24 cellular contexts compared by ENCODE assay signal in genomic region chr5:21419383-21419782, GRCh38.
"Had no signal": no experiment of that assay in that cellular context is flagged by ENCODE, and none has a peak within 500 bp of the region (broad histone marks: within the 10 kb centered on the region; RNA-seq: fewer than 3 reads in every experiment).

No MANE protein-coding gene starts in this region.

- H3K9me3 Mint-ChIP-seq: activated CD4-positive, alpha-beta memory T cell treated with anti-CD3 and anti-CD28 coated beads, Interleukin-2, amount 10 ng/mL, durations not matched to agents 7 days and 5 days; activated CD4-positive, alpha-beta T cell treated with anti-CD3 and anti-CD28 coated beads, Interleukin-2, amount 10 ng/mL, durations not matched to agents 7 days and 5 days; activated naive CD4-positive, alpha-beta T cell treated with anti-CD3 and anti-CD28 coated beads, Interleukin-2, amount 50 U/mL, for 24 hours; activated T-cell treated with anti-CD3 and anti-CD28 coated beads, Interleukin-2, amount 50 U/mL, for 24 hours; activated T-helper 17 cell treated with anti-CD3 and anti-CD28 coated beads, Interleukin-2, amount 50 U/mL, for 72 hours; stimulated activated naive CD8-positive, alpha-beta T cell treated with anti-CD3 and anti-CD28 coated beads, Interleukin-15, Interleukin-2, amounts not matched to agents 100 ng/mL and 50 ng/mL, for 24 hours; WTC11 had no signal

- H3K4me3 ChIP-seq: left lung, lower lobe of right lung, right lobe of liver, thoracic aorta, uterus had no signal

- H3K27ac ChIP-seq: left lung, lower lobe of right lung, right lobe of liver, thoracic aorta, uterus had no signal

- H3K4me3 Mint-ChIP-seq: activated CD4-positive, alpha-beta memory T cell treated with anti-CD3 and anti-CD28 coated beads, Interleukin-2, amount 10 ng/mL, durations not matched to agents 7 days and 5 days; activated CD4-positive, alpha-beta T cell treated with anti-CD3 and anti-CD28 coated beads, Interleukin-2, amount 10 ng/mL, durations not matched to agents 7 days and 5 days; activated naive CD4-positive, alpha-beta T cell treated with anti-CD3 and anti-CD28 coated beads, Interleukin-2, amount 50 U/mL, for 24 hours; activated naive CD8-positive, alpha-beta T cell treated with anti-CD3 and anti-CD28 coated beads, Interleukin-2, amount 50 U/mL, for 24 hours; activated T-cell treated with anti-CD3 and anti-CD28 coated beads, Interleukin-2, amount 50 U/mL, for 24 hours; activated T-helper 17 cell treated with anti-CD3 and anti-CD28 coated beads, Interleukin-2, amount 50 U/mL, for 72 hours; natural killer cell; stimulated activated naive CD8-positive, alpha-beta T cell treated with anti-CD3 and anti-CD28 coated beads, Interleukin-15, Interleukin-2, amounts not matched to agents 100 ng/mL and 50 ng/mL, for 24 hours; WTC11 had no signal

- H3K27me3 ChIP-seq: left lung, right lobe of liver, uterus had no signal

- H3K4me1 Mint-ChIP-seq: activated CD4-positive, alpha-beta memory T cell treated with anti-CD3 and anti-CD28 coated beads, Interleukin-2, amount 10 ng/mL, durations not matched to agents 7 days and 5 days; activated CD4-positive, alpha-beta T cell treated with anti-CD3 and anti-CD28 coated beads, Interleukin-2, amount 10 ng/mL, durations not matched to agents 7 days and 5 days; activated naive CD4-positive, alpha-beta T cell treated with anti-CD3 and anti-CD28 coated beads, Interleukin-2, amount 50 U/mL, for 24 hours; activated naive CD8-positive, alpha-beta T cell treated with anti-CD3 and anti-CD28 coated beads, Interleukin-2, amount 50 U/mL, for 24 hours; activated T-helper 17 cell treated with anti-CD3 and anti-CD28 coated beads, Interleukin-2, amount 50 U/mL, for 72 hours; natural killer cell; WTC11 had no signal

- H3K27me3 Mint-ChIP-seq: activated CD4-positive, alpha-beta memory T cell treated with anti-CD3 and anti-CD28 coated beads, Interleukin-2, amount 10 ng/mL, durations not matched to agents 7 days and 5 days; activated CD4-positive, alpha-beta T cell treated with anti-CD3 and anti-CD28 coated beads, Interleukin-2, amount 10 ng/mL, durations not matched to agents 7 days and 5 days; activated T-cell treated with anti-CD3 and anti-CD28 coated beads, Interleukin-2, amount 50 U/mL, for 24 hours; activated T-helper 17 cell treated with anti-CD3 and anti-CD28 coated beads, Interleukin-2, amount 50 U/mL, for 72 hours; stimulated activated naive CD8-positive, alpha-beta T cell treated with anti-CD3 and anti-CD28 coated beads, Interleukin-15, Interleukin-2, amounts not matched to agents 100 ng/mL and 50 ng/mL, for 24 hours had no signal

- H3K4me1 ChIP-seq: left lung, lower lobe of right lung, right lobe of liver, uterus had no signal

- H3K9me3 ChIP-seq: left lung, lower lobe of right lung, right lobe of liver, thoracic aorta, uterus had no signal

- H3K36me3 ChIP-seq: left lung, lower lobe of right lung, right lobe of liver, thoracic aorta, uterus had no signal

- H3K27ac Mint-ChIP-seq: activated CD4-positive, alpha-beta memory T cell treated with anti-CD3 and anti-CD28 coated beads, Interleukin-2, amount 10 ng/mL, durations not matched to agents 7 days and 5 days; activated CD4-positive, alpha-beta T cell treated with anti-CD3 and anti-CD28 coated beads, Interleukin-2, amount 10 ng/mL, durations not matched to agents 7 days and 5 days; activated naive CD4-positive, alpha-beta T cell treated with anti-CD3 and anti-CD28 coated beads, Interleukin-2, amount 50 U/mL, for 24 hours; activated naive CD8-positive, alpha-beta T cell treated with anti-CD3 and anti-CD28 coated beads, Interleukin-2, amount 50 U/mL, for 24 hours; activated T-cell treated with anti-CD3 and anti-CD28 coated beads, Interleukin-2, amount 50 U/mL, for 24 hours; activated T-helper 17 cell treated with anti-CD3 and anti-CD28 coated beads, Interleukin-2, amount 50 U/mL, for 72 hours; natural killer cell; stimulated activated naive CD8-positive, alpha-beta T cell treated with anti-CD3 and anti-CD28 coated beads, Interleukin-15, Interleukin-2, amounts not matched to agents 100 ng/mL and 50 ng/mL, for 24 hours; WTC11 had no signal

- H3K36me3 Mint-ChIP-seq: activated naive CD4-positive, alpha-beta T cell treated with anti-CD3 and anti-CD28 coated beads, Interleukin-2, amount 50 U/mL, for 24 hours; natural killer cell; WTC11 had no signal

- DNase-seq: activated CD4-positive, alpha-beta memory T cell treated with anti-CD3 and anti-CD28 coated beads, Interleukin-2, amount 10 ng/mL, durations not matched to agents 7 days and 5 days; activated CD4-positive, alpha-beta T cell treated with anti-CD3 and anti-CD28 coated beads for 1 hour; activated CD4-positive, alpha-beta T cell treated with anti-CD3 and anti-CD28 coated beads, Interleukin-2, amount 10 ng/mL, durations not matched to agents 7 days and 5 days; activated CD8-positive, alpha-beta memory T cell treated with anti-CD3 and anti-CD28 coated beads, Interleukin-2, amount 50 U/mL, for 48 hours; activated naive CD8-positive, alpha-beta T cell treated with anti-CD3 and anti-CD28 coated beads, Interleukin-2, amount 50 U/mL, for 24 hours; activated T-cell treated with anti-CD3 and anti-CD28 coated beads, Interleukin-2, amount 50 U/mL, for 24 hours; amygdala; central memory CD4-positive, alpha-beta T cell; dermis blood vessel endothelial cell; effector CD4-positive, alpha-beta T cell; left lung; lower lobe of right lung; mesenchymal stem cell; natural killer cell; right lobe of liver; stimulated activated CD4-positive, alpha-beta T cell treated with anti-CD3 and anti-CD28 coated beads, Interleukin-12 subunit alpha, Interleukin-12 subunit beta, amount 100 ng/mL, for 4 hours; stimulated activated CD4-positive, alpha-beta T cell treated with anti-CD3 and anti-CD28 coated beads, Interleukin-4, amount 100 ng/mL, for 1 hour; trophoblast cell; uterus had no signal
